In the genomic region with DNA sequence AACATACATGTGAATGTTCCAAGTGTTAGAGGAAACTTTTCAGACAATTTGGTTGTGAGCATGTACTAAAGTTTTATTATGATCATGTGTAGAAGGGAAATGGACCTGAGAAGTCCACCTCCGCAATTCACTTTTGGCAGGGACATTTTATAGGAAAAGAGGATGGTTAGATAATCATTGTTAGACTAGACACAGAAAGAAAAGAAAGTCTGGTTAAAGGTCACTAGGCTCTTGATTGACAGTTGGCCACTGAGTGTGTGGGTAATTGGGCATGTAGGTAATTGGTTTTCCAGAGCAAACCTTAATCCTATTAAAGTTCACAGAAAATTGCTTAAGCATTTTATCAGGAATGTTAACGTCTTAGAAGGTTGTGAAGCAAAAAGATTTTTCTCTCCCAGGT, we compare ENCODE assay signal across 15 cellular contexts.
DNase-seq lines count a peak whose midpoint lies in the region; ATAC-seq and TF ChIP-seq lines count a peak whose summit lies in the region.
"Had no signal": no experiment of that assay in that cellular context is flagged by ENCODE, and none has a peak within 500 bp of the region (broad histone marks: within the 10 kb centered on the region; RNA-seq: fewer than 3 reads in every experiment).

No MANE protein-coding gene starts in this region.

- DNase-seq in HEK293T (ENCODE audit: extremely low spot score), result no peak
- DNase-seq in NCI-H82 treated with DMSO at 0.1 percent for 48 hours (lab: John Stamatoyannopoulos, UW; ENCODE audit: unreplicated experiment), result peak; percentile 35
- DNase-seq in left colon, result no peak
- no peak for DNase-seq in DMS79 treated with DMSO at 0.1 percent for 48 hours (lab: John Stamatoyannopoulos, UW)
- DNase-seq in dermis blood vessel endothelial cell, result no peak
- no peak for DNase-seq in effector memory CD8-positive, alpha-beta T cell
- DNase-seq: BE2C; CD4-positive, alpha-beta memory T cell; DMS153; DND-41; GDM1; HFFc6 had no signal

- H3K36me3 Mint-ChIP-seq in nephron (ENCODE audit: low read depth), result no peaks in the 10 kb centered on the region
- no peaks in the 10 kb centered on the region for H3K36me3 Mint-ChIP-seq in effector memory CD8-positive, alpha-beta T cell (ENCODE audit: insufficient read depth)
- H3K36me3 Mint-ChIP-seq: CD4-positive, alpha-beta memory T cell had no signal

- POLR2A ChIA-PET in HEK293T (lab: Yijun Ruan, JAX), result no interaction called here

- CTCF ChIA-PET in HEK293T (lab: Yijun Ruan, JAX), result no interaction called here

- ATAC-seq in left colon (peak; percentile 85), HG03108 (IDR thresholded peaks at IDR 0.05; ENCODE audit: unreplicated experiment) (no peak)
- no peak for ATAC-seq in effector memory CD8-positive, alpha-beta T cell (replicated peaks)

- TF ChIP-seq CTCF in nephron (IDR thresholded peaks at IDR 0.05; ENCODE audit: unreplicated experiment in 3 of 3), result no peak

- peaks cover 2% of the 10 kb centered on the region for H3K27me3 Mint-ChIP-seq in nephron (ENCODE audit: low read depth)
- H3K27me3 Mint-ChIP-seq in effector memory CD8-positive, alpha-beta T cell, result peaks cover 26 to 55% of the 10 kb centered on the region in 2 donors

- H3K4me3 Mint-ChIP-seq in nephron, result no peak overlapping the region
- no peak overlapping the region for H3K4me3 Mint-ChIP-seq in effector memory CD8-positive, alpha-beta T cell
- H3K4me3 Mint-ChIP-seq: CD4-positive, alpha-beta memory T cell; HFFc6 had no signal

- H3K27ac Mint-ChIP-seq in nephron, result peak overlapping the region; percentile 74 to 88 (median 84)
- no peak overlapping the region for H3K27ac Mint-ChIP-seq in effector memory CD8-positive, alpha-beta T cell
- H3K27ac Mint-ChIP-seq: CD4-positive, alpha-beta memory T cell; HFFc6 had no signal

- peaks cover 10% of the 10 kb centered on the region for H3K4me1 Mint-ChIP-seq in nephron
- H3K4me1 Mint-ChIP-seq in effector memory CD8-positive, alpha-beta T cell (ENCODE audit: low read depth in 2 of 2), result no peaks in the 10 kb centered on the region
- H3K4me1 Mint-ChIP-seq: CD4-positive, alpha-beta memory T cell; IgD-negative memory B cell had no signal

- intact Hi-C loops in left colon (cut with DNase I, micrococcal nuclease), result no loop called here

- H3K9me3 Mint-ChIP-seq in nephron, result no peaks in the 10 kb centered on the region
- no peaks in the 10 kb centered on the region for H3K9me3 Mint-ChIP-seq in effector memory CD8-positive, alpha-beta T cell
- H3K9me3 Mint-ChIP-seq: CD4-positive, alpha-beta memory T cell; HFFc6 had no signal

TF ChIP-seq in HEK293T, 16 proteins besides CTCF, POLR2A, EP300 and RAD21:
- TF ChIP-seq, protein P1, sequence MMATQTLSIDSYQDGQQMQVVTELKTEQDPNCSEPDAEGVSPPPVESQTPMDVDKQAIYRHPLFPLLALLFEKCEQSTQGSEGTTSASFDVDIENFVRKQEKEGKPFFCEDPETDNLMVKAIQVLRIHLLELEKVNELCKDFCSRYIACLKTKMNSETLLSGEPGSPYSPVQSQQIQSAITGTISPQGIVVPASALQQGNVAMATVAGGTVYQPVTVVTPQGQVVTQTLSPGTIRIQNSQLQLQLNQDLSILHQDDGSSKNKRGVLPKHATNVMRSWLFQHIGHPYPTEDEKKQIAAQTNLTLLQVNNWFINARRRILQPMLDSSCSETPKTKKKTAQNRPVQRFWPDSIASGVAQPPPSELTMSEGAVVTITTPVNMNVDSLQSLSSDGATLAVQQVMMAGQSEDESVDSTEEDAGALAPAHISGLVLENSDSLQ (IDR thresholded peaks at IDR 0.05), result peak; percentile 27; the same call in 1 of the 2 replicates
- TF ChIP-seq HDGF (IDR thresholded peaks at IDR 0.05; ENCODE audit: borderline replicate concordance), result no peak

Comparison
In these comparisons a context has a peak if more than half of its experiments do, and no peak if none do; other contexts are left out.
1. H3K27ac Mint-ChIP-seq: peak in nephron (3 of 3); none in effector memory CD8-positive, alpha-beta T cell (0 of 2).